8 cellular contexts compared by ENCODE assay signal in genomic region chr13:27620377-27621115, GRCh38. TPM values are rescaled to one million over a fixed set of nuclear protein-coding genes. Genes with fewer than 3 reads are reported as not detected.
DNase-seq lines count a peak whose midpoint lies in the region; ATAC-seq, FAIRE-seq and TF ChIP-seq lines count a peak whose summit lies in the region.

TSS of gene LNX2 (minus strand) at chr13:27620529. CDS start at chr13:27581703, 38,826 bp downstream.

- intact Hi-C loops in psoas muscle (cut with DNase I): loop anchor here (5.0 to 10.0 kb wide), 3 partner anchors 47 to 196 kb away; partner anchors contain the start of genes GTF3A (in 1 of the 2) and MTIF3 (in 1 of the 2)

- no peak for FAIRE-seq in urothelium cell line (lab: Jason Lieb, UNC)

- no peaks in the 10 kb centered on the region for H3K36me3 ChIP-seq in right atrium auricular region
- peaks cover 3 to 16% of the 10 kb centered on the region in 2 donors for H3K36me3 ChIP-seq in psoas muscle (ENCODE audit: insufficient read depth in 1 of 2, low read depth in 1 of 2)

- H3K4me1 Mint-ChIP-seq in T-helper 17 cell: peaks cover 47% of the 10 kb centered on the region

- H3K27me3 Mint-ChIP-seq in T-helper 17 cell: no peaks in the 10 kb centered on the region

- H3K36me3 Mint-ChIP-seq in T-helper 17 cell (ENCODE audit: low read depth): peaks cover 7% of the 10 kb centered on the region

- H3K9me3 ChIP-seq in T-helper 17 cell (ENCODE audit: control insufficient read depth, low read length, poor library complexity, severe bottlenecking) (no peaks in the 10 kb centered on the region), right atrium auricular region (no peaks in the 10 kb centered on the region), psoas muscle (no peaks in the 10 kb centered on the region)

- TF ChIP-seq CTCF in right atrium auricular region (IDR thresholded peaks at IDR 0.05) (peak in 1 of 2 donors; percentile 37), psoas muscle (IDR thresholded peaks at IDR 0.05) (no peak)

- TF ChIP-seq POLR2A in GM15510 (IDR thresholded peaks at IDR 0.05; ENCODE audit: borderline replicate concordance, extremely low read depth, insufficient read length): peak; percentile 51

- H3K4me3 ChIP-seq in right atrium auricular region: peak within 1 kb of the TSS; percentile 92 to 98
- peak within 1 kb of the TSS; percentile 96 for H3K4me3 ChIP-seq in psoas muscle

- peak; percentile 91 for DNase-seq in NCI-H1694 treated with DMSO at 0.1 percent for 48 hours (lab: John Stamatoyannopoulos, UW)
- peak; percentile 95 for DNase-seq in T-helper 17 cell
- DNase-seq in right atrium auricular region (ENCODE audit: low spot score): peak; percentile 98
- DNase-seq in psoas muscle: peak; percentile 99
- peak; percentile 91 for DNase-seq in urothelium cell line (ENCODE audit: low spot score)

- peak within 1 kb of the TSS; percentile 95 for H3K27ac Mint-ChIP-seq in T-helper 17 cell

- 0 to 1% (median 0%) methylated on average over 45 to 79 of the region's 79 CpGs for WGBS in psoas muscle, 3 donors

- peak within 1 kb of the TSS; percentile 94 for H3K4me3 Mint-ChIP-seq in T-helper 17 cell

- peaks cover 0 to 29% of the 10 kb centered on the region in 2 donors for H3K4me1 ChIP-seq in right atrium auricular region
- peaks cover 32% of the 10 kb centered on the region for H3K4me1 ChIP-seq in psoas muscle

- peak; percentile 87 for ATAC-seq in HG02884 (IDR thresholded peaks at IDR 0.05; ENCODE audit: unreplicated experiment)
- peak; percentile 86 for ATAC-seq in T-helper 17 cell
- ATAC-seq in psoas muscle: peak; percentile 93 to 97 (median 96)

- H3K27ac ChIP-seq in angular gyrus (ENCODE audit: low read depth, low read length) (peak within 1 kb of the TSS; percentile 82), right atrium auricular region (peak within 1 kb of the TSS; percentile 96 to 98), psoas muscle (peak within 1 kb of the TSS; percentile 98)

- no peaks in the 10 kb centered on the region for H3K27me3 ChIP-seq in right atrium auricular region
- H3K27me3 ChIP-seq in psoas muscle (ENCODE audit: insufficient read depth in 3 of 3, low read length in 2 of 3): no peaks in the 10 kb centered on the region

RNA-seq across cellular contexts. Expression of gene LNX2, which starts in this region (rescaled TPM):
- total RNA-seq in T-helper 17 cell: 1 to 10 TPM; 4.6 to 6.9 TPM
- 10 to 100 TPM; 13.0 to 15.2 TPM for total RNA-seq in right atrium auricular region
- 10 to 100 TPM in 1 of 4 donors, 1 to 10 TPM in 3; 5.3 to 10.0 (median 8.0) TPM for total RNA-seq in psoas muscle
- polyA plus RNA-seq in psoas muscle: 1 to 10 TPM; 2.3 to 6.7 (median 2.6) TPM

Comparison
In these comparisons a context has a peak if more than half of its experiments do, and no peak if none do; other contexts are left out.
1. Peak in every context shown above with its lines: DNase-seq, ATAC-seq, H3K4me3 ChIP-seq and H3K27ac ChIP-seq.